Comparison of ENCODE assay signal across 8 cellular contexts in genomic region chr12:4910502-4911315, GRCh38. TPM values are rescaled to one million over a fixed set of nuclear protein-coding genes. Genes with fewer than 3 reads are reported as not detected.
DNase-seq lines count a peak whose midpoint lies in the region; ATAC-seq lines count a peak whose summit lies in the region.

No MANE protein-coding gene starts in this region.

- POLR2A ChIA-PET in activated CD8-positive, alpha-beta T cell treated with anti-CD3 and anti-CD28 coated beads, Interleukin-2, amount 10 ng/mL, durations not matched to agents 7 days and 5 days (lab: Charles Lee): no interaction called here

- H3K4me3 Mint-ChIP-seq in T-helper 1 cell treated with Interleukin-12 subunit alpha and Interleukin-12 subunit beta and Interleukin-4 antibody, amounts not matched to agents 30 μg/mL and 1 μg/mL, for 36 hours: peak overlapping the region; percentile 86
- H3K4me3 Mint-ChIP-seq in activated CD8-positive, alpha-beta T cell treated with anti-CD3 and anti-CD28 coated beads, Interleukin-2, amount 10 ng/mL, durations not matched to agents 7 days and 5 days: peak overlapping the region; percentile 78
- H3K4me3 Mint-ChIP-seq in stimulated activated memory B cell treated with anti-CD40 and anti-IgM and Interleukin-4, amounts not matched to agents 10 μg/mL and 1 μg/mL and 100 μg/mL, for 72 hours: peak overlapping the region; percentile 76

- peak overlapping the region; percentile 38; the same call in 1 of the 2 replicates for H3K4me3 ChIP-seq in iPS DF 6.9 (ENCODE audit: low read length)

- ATAC-seq in activated CD8-positive, alpha-beta T cell treated with anti-CD3 and anti-CD28 coated beads, Interleukin-2, amount 10 ng/mL, durations not matched to agents 7 days and 5 days: peak; percentile 52
- peak; percentile 34 for ATAC-seq in stimulated activated memory B cell treated with anti-CD40 and anti-IgM and Interleukin-4, amounts not matched to agents 10 μg/mL and 1 μg/mL and 100 μg/mL, for 72 hours
- no peak for ATAC-seq in HG02840 (IDR thresholded peaks at IDR 0.05; ENCODE audit: low FRiP score, unreplicated experiment)

- H3K27ac Mint-ChIP-seq in T-helper 1 cell treated with Interleukin-12 subunit alpha and Interleukin-12 subunit beta and Interleukin-4 antibody, amounts not matched to agents 30 μg/mL and 1 μg/mL, for 36 hours: no peak overlapping the region
- peak overlapping the region; percentile 44 for H3K27ac Mint-ChIP-seq in activated CD8-positive, alpha-beta T cell treated with anti-CD3 and anti-CD28 coated beads, Interleukin-2, amount 10 ng/mL, durations not matched to agents 7 days and 5 days
- no peak overlapping the region for H3K27ac Mint-ChIP-seq in stimulated activated memory B cell treated with anti-CD40 and anti-IgM and Interleukin-4, amounts not matched to agents 10 μg/mL and 1 μg/mL and 100 μg/mL, for 72 hours

- DNase-seq in T-helper 1 cell (no peak), iPS DF 6.9 (ENCODE audit: low read depth, low spot score) (no peak), NCI-H2029 (lab: John Stamatoyannopoulos, UW) (no peak), dedifferentiated amniotic fluid mesenchymal stem cell (ENCODE audit: extremely low spot score) (no peak)
- no peak for DNase-seq in activated CD8-positive, alpha-beta T cell treated with anti-CD3 and anti-CD28 coated beads, Interleukin-2, amount 10 ng/mL, durations not matched to agents 7 days and 5 days

- H3K9me3 ChIP-seq in iPS DF 6.9 (ENCODE audit: control insufficient read depth, insufficient read depth, low read length): no peaks in the 10 kb centered on the region

- H3K36me3 Mint-ChIP-seq in T-helper 1 cell treated with Interleukin-12 subunit alpha and Interleukin-12 subunit beta and Interleukin-4 antibody, amounts not matched to agents 30 μg/mL and 1 μg/mL, for 36 hours (ENCODE audit: low read depth): no peaks in the 10 kb centered on the region
- peaks cover 2% of the 10 kb centered on the region for H3K36me3 Mint-ChIP-seq in activated CD8-positive, alpha-beta T cell treated with anti-CD3 and anti-CD28 coated beads, Interleukin-2, amount 10 ng/mL, durations not matched to agents 7 days and 5 days (ENCODE audit: low read depth)
- H3K36me3 Mint-ChIP-seq in stimulated activated memory B cell treated with anti-CD40 and anti-IgM and Interleukin-4, amounts not matched to agents 10 μg/mL and 1 μg/mL and 100 μg/mL, for 72 hours: peaks cover 5% of the 10 kb centered on the region

- no peak overlapping the region for H3K27ac ChIP-seq in iPS DF 6.9 (ENCODE audit: low read length)

- H3K4me1 ChIP-seq in iPS DF 6.9 (ENCODE audit: control insufficient read depth, insufficient read depth, low read length): peaks cover 2% of the 10 kb centered on the region; the same call in 1 of the 2 replicates

- WGBS in iPS DF 6.9 (ENCODE audit: insufficient coverage, insufficient read length): no CpG with 5 or more reads among the region's 49 CpGs

- peaks cover 9% of the 10 kb centered on the region for H3K4me1 Mint-ChIP-seq in T-helper 1 cell treated with Interleukin-12 subunit alpha and Interleukin-12 subunit beta and Interleukin-4 antibody, amounts not matched to agents 30 μg/mL and 1 μg/mL, for 36 hours (ENCODE audit: low read depth)
- H3K4me1 Mint-ChIP-seq in activated CD8-positive, alpha-beta T cell treated with anti-CD3 and anti-CD28 coated beads, Interleukin-2, amount 10 ng/mL, durations not matched to agents 7 days and 5 days (ENCODE audit: low read depth): peaks cover 12% of the 10 kb centered on the region
- H3K4me1 Mint-ChIP-seq in stimulated activated memory B cell treated with anti-CD40 and anti-IgM and Interleukin-4, amounts not matched to agents 10 μg/mL and 1 μg/mL and 100 μg/mL, for 72 hours: peaks cover 19% of the 10 kb centered on the region

- no peaks in the 10 kb centered on the region for H3K36me3 ChIP-seq in iPS DF 6.9 (ENCODE audit: control insufficient read depth, insufficient read depth, low read length)

- H3K27me3 Mint-ChIP-seq in T-helper 1 cell treated with Interleukin-12 subunit alpha and Interleukin-12 subunit beta and Interleukin-4 antibody, amounts not matched to agents 30 μg/mL and 1 μg/mL, for 36 hours (ENCODE audit: low read depth): peaks cover 44% of the 10 kb centered on the region
- peaks cover 42% of the 10 kb centered on the region for H3K27me3 Mint-ChIP-seq in activated CD8-positive, alpha-beta T cell treated with anti-CD3 and anti-CD28 coated beads, Interleukin-2, amount 10 ng/mL, durations not matched to agents 7 days and 5 days (ENCODE audit: low read depth)
- H3K27me3 Mint-ChIP-seq in stimulated activated memory B cell treated with anti-CD40 and anti-IgM and Interleukin-4, amounts not matched to agents 10 μg/mL and 1 μg/mL and 100 μg/mL, for 72 hours: peaks cover 30% of the 10 kb centered on the region

- CTCF ChIA-PET in activated CD8-positive, alpha-beta T cell treated with anti-CD3 and anti-CD28 coated beads, Interleukin-2, amount 10 ng/mL, durations not matched to agents 7 days and 5 days (lab: Charles Lee): interaction anchor here (0.6 to 2.8 kb wide), 5 partner anchors 9 to 103 kb away, joined by 3 to 12 read pairs (median 3); no protein-coding TSS in a partner anchor

- no peaks in the 10 kb centered on the region for H3K9me3 Mint-ChIP-seq in T-helper 1 cell treated with Interleukin-12 subunit alpha and Interleukin-12 subunit beta and Interleukin-4 antibody, amounts not matched to agents 30 μg/mL and 1 μg/mL, for 36 hours
- no peaks in the 10 kb centered on the region for H3K9me3 Mint-ChIP-seq in activated CD8-positive, alpha-beta T cell treated with anti-CD3 and anti-CD28 coated beads, Interleukin-2, amount 10 ng/mL, durations not matched to agents 7 days and 5 days (ENCODE audit: insufficient read depth)
- H3K9me3 Mint-ChIP-seq in stimulated activated memory B cell treated with anti-CD40 and anti-IgM and Interleukin-4, amounts not matched to agents 10 μg/mL and 1 μg/mL and 100 μg/mL, for 72 hours: peaks cover 3% of the 10 kb centered on the region

- H3K27me3 ChIP-seq in iPS DF 6.9 (ENCODE audit: control insufficient read depth, insufficient read depth, low read length): peaks cover 33% of the 10 kb centered on the region

RNA-seq across cellular contexts. Expression of gene KCNA1, which starts 1.0 kb away (rescaled TPM):
- total RNA-seq in activated CD8-positive, alpha-beta T cell treated with anti-CD3 and anti-CD28 coated beads, Interleukin-2, amount 10 ng/mL, durations not matched to agents 7 days and 5 days: not detected
